In genomic region chr15:90035095-90035834, GRCh38 we compare ENCODE assay signal across 8 cellular contexts. TPM values are rescaled to one million over a fixed set of nuclear protein-coding genes. Genes with fewer than 3 reads are reported as not detected.
DNase-seq lines count a peak whose midpoint lies in the region; ATAC-seq and TF ChIP-seq lines count a peak whose summit lies in the region.

No MANE protein-coding gene starts in this region.

- H3K27me3 ChIP-seq in BLaER1 treated with 17β-estradiol and CSF1 and Interleukin-3, amounts not matched to agents 10 nM and 100 nM, result no peaks in the 10 kb centered on the region
- no peaks in the 10 kb centered on the region for H3K27me3 ChIP-seq in suprapubic skin

- peak overlapping the region; percentile 77 to 93 (median 86) for H3K9ac ChIP-seq in BLaER1 treated with 17β-estradiol and CSF1 and Interleukin-3, amounts not matched to agents 10 nM and 100 nM

- TF ChIP-seq POLR2A in suprapubic skin (IDR thresholded peaks at IDR 0.05), result no peak
- TF ChIP-seq POLR2A in GM18505 (IDR thresholded peaks at IDR 0.05; ENCODE audit: borderline replicate concordance, extremely low read depth, insufficient read depth, insufficient read length), result no peak

- H3K4me1 ChIP-seq in BLaER1 treated with 17β-estradiol and CSF1 and Interleukin-3, amounts not matched to agents 10 nM and 100 nM, result peaks cover 97 to 100% (median 99%) of the 10 kb centered on the region in 10 experiments
- H3K4me1 ChIP-seq in suprapubic skin, result peaks cover 70% of the 10 kb centered on the region

- peaks cover 0 to 7% (median 0%) of the 10 kb centered on the region in 11 experiments; a peak in 1 of 22 replicates for H3K36me3 ChIP-seq in BLaER1 treated with 17β-estradiol and CSF1 and Interleukin-3, amounts not matched to agents 10 nM and 100 nM
- no peaks in the 10 kb centered on the region for H3K36me3 ChIP-seq in suprapubic skin

- peak overlapping the region; percentile 90 to 100 (median 98) for H3K4me2 ChIP-seq in BLaER1 treated with 17β-estradiol and CSF1 and Interleukin-3, amounts not matched to agents 10 nM and 100 nM

- peak overlapping the region; percentile 85 to 99 (median 95) for H3K27ac ChIP-seq in BLaER1 treated with 17β-estradiol and CSF1 and Interleukin-3, amounts not matched to agents 10 nM and 100 nM
- peak overlapping the region; percentile 79 for H3K27ac ChIP-seq in suprapubic skin

- ATAC-seq in HG02642 (IDR thresholded peaks at IDR 0.05; ENCODE audit: poor library complexity, unreplicated experiment), result no peak
- no peak for ATAC-seq in GM18505 (IDR thresholded peaks at IDR 0.05; ENCODE audit: unreplicated experiment)

- H3K4me3 ChIP-seq in BLaER1 treated with 17β-estradiol and CSF1 and Interleukin-3, amounts not matched to agents 10 nM and 100 nM, result peak overlapping the region; percentile 35 to 65 (median 48); a peak in 17 of 20 replicates
- H3K4me3 ChIP-seq in LNCaP clone FGC (ENCODE audit: low read depth, low read length) (no peak overlapping the region), suprapubic skin (no peak overlapping the region)

- no peaks in the 10 kb centered on the region for H3K9me3 ChIP-seq in BLaER1 treated with 17β-estradiol and CSF1 and Interleukin-3, amounts not matched to agents 10 nM and 100 nM (replicated peaks in 1 of 11)
- H3K9me3 ChIP-seq in suprapubic skin, result no peaks in the 10 kb centered on the region

- 49% methylated on average over 7 of the region's 19 CpGs for WGBS in suprapubic skin

- TF ChIP-seq CTCF in LNCaP clone FGC (IDR thresholded peaks at IDR 0.05; ENCODE audit: control insufficient read depth, extremely low read depth, insufficient read depth), result no peak
- TF ChIP-seq CTCF in suprapubic skin (IDR thresholded peaks at IDR 0.05), result no peak

- peak; percentile 34 for DNase-seq in LNCaP clone FGC (ENCODE audit: low read depth)
- DNase-seq in amniotic epithelial cell (ENCODE audit: low read depth), result peak; percentile 52
- peak; percentile 89 for DNase-seq in islet precursor cell
- peak; percentile 77 to 86 for DNase-seq in suprapubic skin (ENCODE audit: low spot score in 2 of 2)
- no peak for DNase-seq in dedifferentiated amniotic fluid mesenchymal stem cell (ENCODE audit: extremely low spot score)

- no peak for TF ChIP-seq EP300 in suprapubic skin (IDR thresholded peaks at IDR 0.05)

- no peaks in the 10 kb centered on the region for H4K20me1 ChIP-seq in BLaER1 treated with 17β-estradiol and CSF1 and Interleukin-3, amounts not matched to agents 10 nM and 100 nM

RNA-seq across cellular contexts. Expression of gene ZNF710, which starts 34.1 kb away (rescaled TPM):
- 10 to 100 TPM; 19.2 to 32.1 (median 25.0) TPM for total RNA-seq in suprapubic skin

Comparison
In these comparisons a context has a peak if more than half of its experiments do, and no peak if none do; other contexts are left out.
1. H3K4me3 ChIP-seq: peak in BLaER1 treated with 17β-estradiol and CSF1 and Interleukin-3, amounts not matched to agents 10 nM and 100 nM (10 of 10); none in LNCaP clone FGC (single experiment) and suprapubic skin (single experiment).